Comparison of ENCODE assay signal across 23 cellular contexts in the genomic region with DNA sequence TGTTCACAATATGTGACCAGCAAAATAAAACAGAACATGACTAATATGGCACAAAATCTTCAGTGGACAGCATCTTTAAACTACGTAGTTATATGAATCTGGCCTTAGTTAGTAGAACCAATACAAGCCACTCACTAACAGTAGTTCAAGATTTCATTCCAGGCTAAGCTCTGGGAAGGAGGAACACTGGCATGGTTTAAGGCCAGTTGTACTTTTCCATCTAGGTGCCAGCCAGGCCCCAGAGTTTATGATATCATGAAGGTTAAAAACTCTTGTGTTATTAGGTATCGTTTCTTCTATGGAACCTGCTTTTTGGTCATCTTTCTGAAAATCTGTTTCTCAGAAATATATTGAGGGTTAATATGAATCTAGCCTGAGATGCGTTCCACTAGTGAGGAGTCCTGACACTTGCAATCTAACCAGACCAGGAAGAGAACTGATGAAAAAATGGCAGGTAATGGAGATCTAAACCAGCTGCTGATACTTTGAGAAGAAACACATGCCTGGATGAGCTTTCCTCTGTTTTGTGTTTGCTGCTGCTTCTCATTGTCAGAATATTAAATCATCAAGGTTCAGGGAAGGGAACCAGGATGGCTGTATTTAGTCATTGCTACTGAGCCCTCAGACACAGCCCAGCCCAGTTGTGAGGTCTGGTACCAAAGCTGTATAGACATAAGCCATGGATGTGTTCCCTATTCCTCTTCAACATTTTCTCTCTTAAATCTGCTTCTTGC.
DNase-seq lines count a peak whose midpoint lies in the region; TF ChIP-seq lines count a peak whose summit lies in the region.
"Had no signal": no experiment of that assay in that cellular context is flagged by ENCODE, and none has a peak within 500 bp of the region (broad histone marks: within the 10 kb centered on the region; RNA-seq: fewer than 3 reads in every experiment).

No MANE protein-coding gene starts in this region.

- H3K27me3 ChIP-seq in adipocyte (replicated peaks; ENCODE audit: control insufficient read depth, insufficient read depth, low read length) (no peaks in the 10 kb centered on the region), sigmoid colon (no peaks in the 10 kb centered on the region), uterus (no peaks in the 10 kb centered on the region), testis (no peaks in the 10 kb centered on the region)
- H3K27me3 ChIP-seq: SJCRH30 had no signal

- WGBS in sigmoid colon, 2 donors, result 89 to 92% methylated on average over 3 of the region's 3 CpGs
- 81 to 82% methylated on average over 3 of the region's 3 CpGs for WGBS in testis, 2 donors

- H3K9me3 ChIP-seq in adipocyte (ENCODE audit: control insufficient read depth, low read length) (no peaks in the 10 kb centered on the region), sigmoid colon (no peaks in the 10 kb centered on the region), uterus (no peaks in the 10 kb centered on the region), testis (no peaks in the 10 kb centered on the region)
- H3K9me3 ChIP-seq: A549, SJCRH30 had no signal

- H3K4me3 ChIP-seq in adipocyte (ENCODE audit: low read length), result no peak overlapping the region
- no peak overlapping the region for H3K4me3 ChIP-seq in sigmoid colon
- H3K4me3 ChIP-seq in uterus, result no peak overlapping the region
- no peak overlapping the region for H3K4me3 ChIP-seq in testis
- H3K4me3 ChIP-seq: A549, GM23248, SJCRH30 had no signal

- H3K4me1 ChIP-seq in adipocyte (ENCODE audit: control insufficient read depth, insufficient read depth, low read length) (no peaks in the 10 kb centered on the region), sigmoid colon (peaks cover 0 to 50% (median 32%) of the 10 kb centered on the region in 4 donors), uterus (no peaks in the 10 kb centered on the region), testis (no peaks in the 10 kb centered on the region)
- H3K4me1 ChIP-seq: A549 had no signal

- intact Hi-C loops in sigmoid colon (cut with DNase I) (loop anchor here (2.0 to 10.0 kb wide), 3 partner anchors 89 to 517 kb away; no protein-coding TSS in a partner anchor), uterus (cut with DNase I; ENCODE audit: low total_unique reads) (no loop called here), testis (cut with DNase I; ENCODE audit: low total_unique reads) (no loop called here)

- TF ChIP-seq CTCF in sigmoid colon (IDR thresholded peaks at IDR 0.05) (no peak), uterus (IDR thresholded peaks at IDR 0.05) (no peak), testis (IDR thresholded peaks at IDR 0.05) (no peak)

- no peak overlapping the region for H3K9ac ChIP-seq in adipocyte (ENCODE audit: low read length)
- H3K9ac ChIP-seq: GM23248 had no signal

- H3K27ac ChIP-seq in sigmoid colon (peak overlapping the region; percentile 0 to 82 (median 74)), uterus (peak overlapping the region; percentile 48 to 59), caudate nucleus (ENCODE audit: low read depth, low read length) (no peak overlapping the region), testis (no peak overlapping the region)
- H3K27ac ChIP-seq: A549, GM23248, SJCRH30 had no signal

- TF ChIP-seq POLR2A in sigmoid colon (IDR thresholded peaks at IDR 0.05) (no peak), uterus (IDR thresholded peaks at IDR 0.05) (no peak), testis (IDR thresholded peaks at IDR 0.05) (no peak)

- DNase-seq in adipocyte (ENCODE audit: low read depth) (peak; percentile 7), left kidney (ENCODE audit: low read depth, low spot score) (peak; percentile 40), sigmoid colon (peak; percentile 83), uterus (peak; percentile 18 to 45), islet precursor cell (no peak), caudate nucleus (lab: John Stamatoyannopoulos, UW) (no peak), testis (no peak)
- DNase-seq: AML-193; C1 segment of cervical spinal cord; CD4-positive, alpha-beta memory T cell; COR-L47; GM23248; HCEC 1CT; IMR-90; KG1; MM.1S; NCI-H2029; NCI-H446; NCI-H524 treated with DMSO at 0.1 percent for 48 hours; NCI-H774; PC-3; SJCRH30 had no signal

- TF ChIP-seq EP300 in sigmoid colon (IDR thresholded peaks at IDR 0.05), result peak; percentile 68 to 95 (median 83)

- no peaks in the 10 kb centered on the region for H3K36me3 ChIP-seq in adipocyte (ENCODE audit: control insufficient read depth, insufficient read depth, low read length, severe bottlenecking)
- no peaks in the 10 kb centered on the region for H3K36me3 ChIP-seq in sigmoid colon
- no peaks in the 10 kb centered on the region for H3K36me3 ChIP-seq in uterus
- H3K36me3 ChIP-seq in testis (ENCODE audit: low read depth, missing control alignments), result no peaks in the 10 kb centered on the region
- H3K36me3 ChIP-seq: SJCRH30 had no signal

Comparison
In these comparisons a context has a peak if more than half of its experiments do, and no peak if none do; other contexts are left out.
1. DNase-seq: peak in adipocyte (single experiment), left kidney (single experiment), sigmoid colon (single experiment) and uterus (2 of 2); none in islet precursor cell (single experiment), caudate nucleus (0 of 61) and testis (single experiment).
2. H3K27ac ChIP-seq: peak in sigmoid colon (4 of 4) and uterus (2 of 2); none in caudate nucleus (single experiment) and testis (0 of 2).